Comparison of ENCODE assay signal across 19 cellular contexts in the genomic region with DNA sequence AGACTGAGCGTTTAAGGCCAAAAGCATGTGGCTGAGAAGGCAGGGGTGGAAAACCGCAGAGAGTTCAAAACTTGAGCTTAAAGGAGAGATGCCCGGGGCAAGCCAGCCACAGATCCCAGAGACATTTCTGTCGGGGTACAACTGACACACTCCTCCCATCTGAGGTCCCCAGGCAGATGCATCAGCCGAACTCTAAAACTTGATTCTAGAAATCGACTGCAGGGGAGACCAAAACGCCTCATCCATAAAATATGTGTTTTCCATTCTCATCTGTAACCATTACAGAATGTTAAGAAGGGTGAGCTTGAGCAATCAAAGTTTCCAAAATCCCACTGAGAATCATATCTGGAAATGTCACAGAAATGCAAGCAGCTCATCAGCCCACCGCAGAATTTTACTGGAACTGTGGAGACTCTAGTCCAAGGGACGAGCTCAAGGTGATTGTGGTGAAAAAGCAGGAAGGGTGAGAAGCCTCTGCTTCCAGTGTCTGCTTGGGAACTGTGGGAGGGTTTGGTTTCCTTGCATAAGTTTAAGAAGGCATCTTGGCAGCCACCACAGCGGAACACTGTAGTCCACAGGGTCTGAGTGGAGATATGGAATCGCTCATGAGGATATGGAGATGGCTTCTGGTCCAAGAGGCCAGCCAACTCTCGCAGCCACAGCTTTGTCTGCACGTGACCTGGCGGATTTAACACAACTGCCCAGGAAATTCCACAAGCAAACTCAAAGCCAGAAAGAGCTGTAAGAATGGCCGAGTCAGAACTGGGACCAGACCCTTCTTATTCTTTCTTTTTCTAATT.
DNase-seq lines count a peak whose midpoint lies in the region; ATAC-seq, FAIRE-seq and TF ChIP-seq lines count a peak whose summit lies in the region.
"Had no signal": no experiment of that assay in that cellular context is flagged by ENCODE, and none has a peak within 500 bp of the region (broad histone marks: within the 10 kb centered on the region; RNA-seq: fewer than 3 reads in every experiment).

No MANE protein-coding gene starts in this region.

- H3K79me2 ChIP-seq in HepG2 (ENCODE audit: insufficient read depth, low read length) = no peaks in the 10 kb centered on the region

- peaks cover 20 to 47% (median 42%) of the 10 kb centered on the region in 7 donors for H3K4me1 Mint-ChIP-seq in naive thymus-derived CD4-positive, alpha-beta T cell
- no peaks in the 10 kb centered on the region for H3K4me1 Mint-ChIP-seq in mesothelial cell of epicardium

- peak overlapping the region in 1 of 10 donors; percentile 19 for H3K4me3 Mint-ChIP-seq in naive thymus-derived CD4-positive, alpha-beta T cell
- no peak overlapping the region for H3K4me3 Mint-ChIP-seq in mesothelial cell of epicardium
- H3K4me3 Mint-ChIP-seq: activated CD4-positive, alpha-beta T cell treated with anti-CD3 and anti-CD28 coated beads, Interleukin-2, amount 10 ng/mL, durations not matched to agents 7 days and 5 days; HFFc6 had no signal

- POLR2A ChIA-PET in naive thymus-derived CD4-positive, alpha-beta T cell (lab: Charles Lee) = interaction anchor here (1.0 kb wide), 1 partner anchor 30 kb away, joined by 5 read pairs; no protein-coding TSS in a partner anchor
- POLR2A ChIA-PET in HepG2 (lab: Yijun Ruan, JAX) = no interaction called here

- H3K27me3 ChIP-seq in adrenal gland = no peaks in the 10 kb centered on the region
- no peaks in the 10 kb centered on the region for H3K27me3 ChIP-seq in gastroesophageal sphincter
- no peaks in the 10 kb centered on the region for H3K27me3 ChIP-seq in naive thymus-derived CD4-positive, alpha-beta T cell (ENCODE audit: control insufficient read depth in 2 of 2, insufficient read depth in 2 of 2, low read length in 2 of 2)
- H3K27me3 ChIP-seq in upper lobe of left lung = no peaks in the 10 kb centered on the region
- H3K27me3 ChIP-seq in HepG2 (ENCODE audit: control insufficient read depth in 1 of 2, insufficient read depth in 2 of 2, low read length in 2 of 2) = peaks cover 0 to 7% of the 10 kb centered on the region in 2 experiments; a peak in 2 of 5 replicates
- H3K27me3 ChIP-seq: SJCRH30 had no signal

- CTCF ChIA-PET in naive thymus-derived CD4-positive, alpha-beta T cell (lab: Charles Lee) = no interaction called here
- CTCF ChIA-PET in HepG2 (lab: Yijun Ruan, JAX; ENCODE audit: low intra/inter-chr PET ratio, low total read pairs) = no interaction called here

- H4K20me1 ChIP-seq in HepG2 (ENCODE audit: insufficient read depth, low read length) = no peaks in the 10 kb centered on the region

- intact Hi-C loops in adrenal gland (cut with DNase I) (no loop called here), HepG2 (cut with micrococcal nuclease; ENCODE audit: unreplicated experiment) (no loop called here)
- intact Hi-C loops in naive thymus-derived CD4-positive, alpha-beta T cell (cut with micrococcal nuclease) = no loop called here

- WGBS in adrenal gland, 4 donors = 78 to 89% (median 87%) methylated on average over 15 of the region's 15 CpGs
- WGBS in gastroesophageal sphincter (ENCODE audit: low coverage in 1 of 2), 2 donors = 75 to 92% methylated on average over 9 to 10 of the region's 15 CpGs
- 85 to 86% methylated on average over 15 of the region's 15 CpGs for WGBS in upper lobe of left lung, 2 donors
- 8% methylated on average over 15 of the region's 15 CpGs for WGBS in HepG2 (ENCODE audit: low lambda C conversion rate)

- H3K27ac Mint-ChIP-seq in naive thymus-derived CD4-positive, alpha-beta T cell = peak overlapping the region in 5 of 9 donors; percentile 37 to 75 (median 66)
- H3K27ac Mint-ChIP-seq in mesothelial cell of epicardium = no peak overlapping the region
- H3K27ac Mint-ChIP-seq: activated CD4-positive, alpha-beta T cell treated with anti-CD3 and anti-CD28 coated beads, Interleukin-2, amount 10 ng/mL, durations not matched to agents 7 days and 5 days; HFFc6 had no signal

- no peaks in the 10 kb centered on the region for H3K27me3 Mint-ChIP-seq in naive thymus-derived CD4-positive, alpha-beta T cell
- H3K27me3 Mint-ChIP-seq in mesothelial cell of epicardium (ENCODE audit: low read depth) = peaks cover 35% of the 10 kb centered on the region
- H3K27me3 Mint-ChIP-seq: activated CD4-positive, alpha-beta T cell treated with anti-CD3 and anti-CD28 coated beads, Interleukin-2, amount 10 ng/mL, durations not matched to agents 7 days and 5 days had no signal

- H3K36me3 ChIP-seq in adrenal gland (replicated peaks in 1 of 2) = peaks cover 0 to 11% of the 10 kb centered on the region in 2 donors
- peaks cover 0 to 59% of the 10 kb centered on the region in 2 donors for H3K36me3 ChIP-seq in gastroesophageal sphincter
- H3K36me3 ChIP-seq in naive thymus-derived CD4-positive, alpha-beta T cell (ENCODE audit: control insufficient read depth in 2 of 3, insufficient read depth in 3 of 3, low read length in 3 of 3) = peaks cover 0 to 49% (median 0%) of the 10 kb centered on the region in 3 experiments
- H3K36me3 ChIP-seq in upper lobe of left lung = peaks cover 0 to 4% (median 2%) of the 10 kb centered on the region in 4 donors
- no peaks in the 10 kb centered on the region for H3K36me3 ChIP-seq in HepG2 (replicated peaks in 1 of 2; ENCODE audit: control insufficient read depth in 1 of 2, insufficient read depth in 2 of 2, low read length in 2 of 2)
- H3K36me3 ChIP-seq: SJCRH30 had no signal

- no peak overlapping the region for H3K9ac ChIP-seq in HepG2 (ENCODE audit: insufficient read depth, low read depth, low read length)

- no peak for TF ChIP-seq RAD21 in HepG2 (CRISPR knock-in tag; IDR thresholded peaks at IDR 0.05)

- BruUV-seq in HepG2 (replicated peaks; lab: Mats Ljungman, UMichigan) = no TSS peak

- no peak for FAIRE-seq in HepG2 (lab: Jason Lieb, UNC)
- FAIRE-seq: GM12878 had no signal

- H3K36me3 Mint-ChIP-seq in naive thymus-derived CD4-positive, alpha-beta T cell = peaks cover 8 to 65% (median 28%) of the 10 kb centered on the region in 5 donors
- H3K36me3 Mint-ChIP-seq in mesothelial cell of epicardium = no peaks in the 10 kb centered on the region

- TF ChIP-seq CTCF in adrenal gland (IDR thresholded peaks at IDR 0.05) = no peak
- TF ChIP-seq CTCF in gastroesophageal sphincter (IDR thresholded peaks at IDR 0.05) = no peak
- no peak for TF ChIP-seq CTCF in upper lobe of left lung (IDR thresholded peaks at IDR 0.05)
- no peak for TF ChIP-seq CTCF in HepG2 (CRISPR knock-in tag; IDR thresholded peaks at IDR 0.05)
- no peak for TF ChIP-seq CTCF in mesothelial cell of epicardium (IDR thresholded peaks at IDR 0.05; ENCODE audit: unreplicated experiment)

- TF ChIP-seq POLR2A in adrenal gland (IDR thresholded peaks at IDR 0.05) (no peak), gastroesophageal sphincter (IDR thresholded peaks at IDR 0.05) (no peak), upper lobe of left lung (IDR thresholded peaks at IDR 0.05) (no peak), HepG2 (IDR thresholded peaks at IDR 0.05; ENCODE audit: insufficient read depth in 1 of 2, low read depth in 2 of 2, low read length in 2 of 2) (no peak)

- no peak overlapping the region for H3K27ac ChIP-seq in adrenal gland
- no peak overlapping the region for H3K27ac ChIP-seq in gastroesophageal sphincter
- H3K27ac ChIP-seq in naive thymus-derived CD4-positive, alpha-beta T cell (ENCODE audit: low read depth, low read length) = no peak overlapping the region
- H3K27ac ChIP-seq in upper lobe of left lung = no peak overlapping the region
- H3K27ac ChIP-seq in HepG2 (ENCODE audit: extremely low read length, insufficient read depth, low read length) = no peak overlapping the region
- H3K27ac ChIP-seq: epithelial cell of prostate, SJCRH30 had no signal

- H3K4me3 ChIP-seq in adrenal gland (no peak overlapping the region), gastroesophageal sphincter (no peak overlapping the region), upper lobe of left lung (no peak overlapping the region), HepG2 (replicated peaks in 1 of 3; ENCODE audit: insufficient read depth in 1 of 3, low read depth in 2 of 3, low read length in 3 of 3) (no peak overlapping the region)
- H3K4me3 ChIP-seq in naive thymus-derived CD4-positive, alpha-beta T cell (ENCODE audit: low read length) = no peak overlapping the region
- H3K4me3 ChIP-seq: GM12878, SJCRH30 had no signal

- H3K4me2 ChIP-seq in HepG2 (ENCODE audit: low read depth, low read length) = no peak overlapping the region

- H3K9me3 ChIP-seq in adrenal gland (replicated peaks in 1 of 3) = no peaks in the 10 kb centered on the region
- H3K9me3 ChIP-seq in gastroesophageal sphincter = no peaks in the 10 kb centered on the region
- no peaks in the 10 kb centered on the region for H3K9me3 ChIP-seq in naive thymus-derived CD4-positive, alpha-beta T cell (ENCODE audit: control insufficient read depth in 2 of 3, low read length in 3 of 3)
- no peaks in the 10 kb centered on the region for H3K9me3 ChIP-seq in upper lobe of left lung
- H3K9me3 ChIP-seq in HepG2 (ENCODE audit: low read length) = no peaks in the 10 kb centered on the region
- H3K9me3 ChIP-seq: SJCRH30 had no signal

- TF ChIP-seq EP300 in gastroesophageal sphincter (IDR thresholded peaks at IDR 0.05) = no peak
- TF ChIP-seq EP300 in upper lobe of left lung (IDR thresholded peaks at IDR 0.05) = no peak
- no peak for TF ChIP-seq EP300 in HepG2 (IDR thresholded peaks at IDR 0.05; ENCODE audit: low read depth in 2 of 2, low read length in 2 of 2)
- no peak for TF ChIP-seq EP300 in HepG2 (CRISPR knock-in tag; IDR thresholded peaks at IDR 0.05; ENCODE audit: borderline replicate concordance)

- peak; percentile 62 for ATAC-seq in gastroesophageal sphincter
- no peak for ATAC-seq in naive thymus-derived CD4-positive, alpha-beta T cell
- peak; percentile 34 to 70 for ATAC-seq in upper lobe of left lung (ENCODE audit: low FRiP score in 2 of 2)
- no peak for ATAC-seq in HG03457 (IDR thresholded peaks at IDR 0.05; ENCODE audit: unreplicated experiment)
- ATAC-seq in HepG2 = no peak
- ATAC-seq: GM12878 had no signal

- H3K4me1 ChIP-seq in adrenal gland (replicated peaks in 1 of 2) (no peaks in the 10 kb centered on the region), gastroesophageal sphincter (no peaks in the 10 kb centered on the region), upper lobe of left lung (no peaks in the 10 kb centered on the region), HepG2 (ENCODE audit: insufficient read depth, low read length) (no peaks in the 10 kb centered on the region)
- H3K4me1 ChIP-seq in naive thymus-derived CD4-positive, alpha-beta T cell (ENCODE audit: control insufficient read depth in 2 of 2, insufficient read depth in 2 of 2, low read length in 2 of 2) = peaks cover 12 to 17% of the 10 kb centered on the region in 2 donors
- H3K4me1 ChIP-seq: SJCRH30 had no signal

- H2AFZ ChIP-seq in HepG2 (ENCODE audit: low read length) = no peak overlapping the region

- H3K9me3 Mint-ChIP-seq in naive thymus-derived CD4-positive, alpha-beta T cell = peaks cover 0 to 2% (median 0%) of the 10 kb centered on the region in 11 donors
- no peaks in the 10 kb centered on the region for H3K9me3 Mint-ChIP-seq in mesothelial cell of epicardium

- DNase-seq in adrenal gland = peak in 4 of 7 donors; percentile 19 to 65 (median 24)
- DNase-seq in naive thymus-derived CD4-positive, alpha-beta T cell = no peak
- DNase-seq in upper lobe of left lung = no peak
- no peak for DNase-seq in HepG2 (ENCODE audit: low spot score)
- no peak for DNase-seq in mesothelial cell of epicardium (ENCODE audit: low spot score in 2 of 2, unreplicated experiment in 2 of 2)
- DNase-seq: activated CD4-positive, alpha-beta T cell treated with anti-CD3 and anti-CD28 coated beads, Interleukin-2, amount 10 ng/mL, durations not matched to agents 7 days and 5 days; activated CD8-positive, alpha-beta memory T cell treated with anti-CD3 and anti-CD28 coated beads, Interleukin-2, amount 50 U/mL, for 4 hours; activated effector memory CD4-positive, alpha-beta T cell treated with anti-CD3 and anti-CD28 coated beads, Interleukin-2, amount 50 U/mL, for 16 hours; central memory CD4-positive, alpha-beta T cell; HFFc6; IMR-90; NCI-H1694; SJCRH30; stimulated activated CD4-positive, alpha-beta T cell treated with anti-CD3 and anti-CD28 coated beads, Interleukin-15, amount 100 ng/mL, for 24 hours; T-helper 1 cell had no signal

- in situ Hi-C loops in HepG2 (cut with HindIII; ENCODE audit: extremely low pct_ligation_motif_present, low pct_unique_long_range_greater_than_20kb) = no loop called here

Comparison
In these comparisons a context has a peak if more than half of its experiments do, and no peak if none do; other contexts are left out.
1. DNase-seq: peak in adrenal gland (4 of 7); none in naive thymus-derived CD4-positive, alpha-beta T cell (0 of 9), upper lobe of left lung (0 of 2), HepG2 (single experiment) and mesothelial cell of epicardium (0 of 2).
2. ATAC-seq: peak in gastroesophageal sphincter (single experiment) and upper lobe of left lung (2 of 2); none in naive thymus-derived CD4-positive, alpha-beta T cell (single experiment), HG03457 (single experiment) and HepG2 (single experiment).